35 cellular contexts compared by ENCODE assay signal in genomic region chr5:15023266-15023665, GRCh38.
"Had no signal": no experiment of that assay in that cellular context is flagged by ENCODE, and none has a peak within 500 bp of the region (broad histone marks: within the 10 kb centered on the region; RNA-seq: fewer than 3 reads in every experiment).

No MANE protein-coding gene starts in this region.

- ATAC-seq: activated CD4-positive, alpha-beta T cell treated with anti-CD3 and anti-CD28 coated beads for 36 hours; activated CD4-positive, CD25-positive, alpha-beta regulatory T cell treated with anti-CD3 and anti-CD28 coated beads, Interleukin-2, amount 50 U/mL, for 24 hours; activated CD8-positive, alpha-beta T cell treated with anti-CD3 and anti-CD28 coated beads for 36 hours; activated naive CD4-positive, alpha-beta T cell treated with anti-CD3 and anti-CD28 coated beads, Interleukin-2, amount 50 U/mL, for 72 hours; activated T-cell treated with anti-CD3 and anti-CD28 coated beads, Interleukin-2, amount 50 U/mL, for 4 hours; activated T-cell treated with anti-CD3 and anti-CD28 coated beads, Interleukin-2, amount 50 U/mL, for 72 hours; activated T-helper 17 cell treated with anti-CD3 and anti-CD28 coated beads, Interleukin-2, amount 50 U/mL, for 72 hours; WTC11 had no signal

- H3K27me3 ChIP-seq: adrenal gland, cardiac muscle cell had no signal

- H3K9me3 ChIP-seq: adrenal gland had no signal

- H3K4me1 ChIP-seq: adrenal gland had no signal

- H3K27ac ChIP-seq: adrenal gland, cardiac muscle cell, WERI-Rb-1 had no signal

- DNase-seq: activated CD4-positive, alpha-beta memory T cell treated with anti-CD3 and anti-CD28 coated beads for 36 hours; activated CD4-positive, alpha-beta T cell treated with anti-CD3 and anti-CD28 coated beads for 1 hour; activated CD4-positive, alpha-beta T cell treated with anti-CD3 and anti-CD28 coated beads for 36 hours; activated CD4-positive, alpha-beta T cell treated with anti-CD3 and anti-CD28 coated beads, Interleukin-2, amount 10 ng/mL, durations not matched to agents 24 days and 14 days; activated CD4-positive, alpha-beta T cell treated with anti-CD3 and anti-CD28 coated beads, Interleukin-2, amount 50 U/mL, for 1 hour; activated CD4-positive, alpha-beta T cell treated with anti-CD3 and anti-CD28 coated beads, Interleukin-2, amount 50 U/mL, for 4 hours; activated CD4-positive, CD25-positive, alpha-beta regulatory T cell; activated CD8-positive, alpha-beta memory T cell treated with anti-CD3 and anti-CD28 coated beads, Interleukin-2, amount 50 U/mL, for 4 hours; activated CD8-positive, alpha-beta T cell treated with anti-CD3 and anti-CD28 coated beads for 36 hours; activated effector memory CD4-positive, alpha-beta T cell treated with anti-CD3 and anti-CD28 coated beads, Interleukin-2, amount 50 U/mL, for 16 hours; activated gamma-delta T cell treated with Interleukin-2 at 50 U/mL for 16 hours; activated naive CD4-positive, alpha-beta T cell; activated naive CD4-positive, alpha-beta T cell treated with anti-CD3 and anti-CD28 coated beads for 36 hours; activated naive CD4-positive, alpha-beta T cell treated with anti-CD3 and anti-CD28 coated beads, Interleukin-2, amount 50 U/mL, for 16 hours; activated naive CD8-positive, alpha-beta T cell treated with anti-CD3 and anti-CD28 coated beads for 36 hours; activated T-cell treated with anti-CD3 and anti-CD28 coated beads for 4 hours; activated T-cell treated with anti-CD3 and anti-CD28 coated beads, Interleukin-2, amount 50 U/mL, for 1 hour; activated T-cell treated with anti-CD3 and anti-CD28 coated beads, Interleukin-2, amount 50 U/mL, for 4 hours; activated T-cell treated with anti-CD3 and anti-CD28 coated beads, Interleukin-2, amount 50 U/mL, for 72 hours; adrenal gland; amniotic stem cell; aorta; caudate nucleus; cerebellar nuclear complex; T-helper 1 cell; T-helper 2 cell; T-helper 9 cell; WERI-Rb-1 had no signal

- H3K36me3 ChIP-seq: adrenal gland, cardiac muscle cell, WERI-Rb-1 had no signal

- H3K4me3 ChIP-seq: adrenal gland, cardiac muscle cell had no signal

- FAIRE-seq: bronchial epithelial cell, TTC549 had no signal
